In the genomic region with DNA sequence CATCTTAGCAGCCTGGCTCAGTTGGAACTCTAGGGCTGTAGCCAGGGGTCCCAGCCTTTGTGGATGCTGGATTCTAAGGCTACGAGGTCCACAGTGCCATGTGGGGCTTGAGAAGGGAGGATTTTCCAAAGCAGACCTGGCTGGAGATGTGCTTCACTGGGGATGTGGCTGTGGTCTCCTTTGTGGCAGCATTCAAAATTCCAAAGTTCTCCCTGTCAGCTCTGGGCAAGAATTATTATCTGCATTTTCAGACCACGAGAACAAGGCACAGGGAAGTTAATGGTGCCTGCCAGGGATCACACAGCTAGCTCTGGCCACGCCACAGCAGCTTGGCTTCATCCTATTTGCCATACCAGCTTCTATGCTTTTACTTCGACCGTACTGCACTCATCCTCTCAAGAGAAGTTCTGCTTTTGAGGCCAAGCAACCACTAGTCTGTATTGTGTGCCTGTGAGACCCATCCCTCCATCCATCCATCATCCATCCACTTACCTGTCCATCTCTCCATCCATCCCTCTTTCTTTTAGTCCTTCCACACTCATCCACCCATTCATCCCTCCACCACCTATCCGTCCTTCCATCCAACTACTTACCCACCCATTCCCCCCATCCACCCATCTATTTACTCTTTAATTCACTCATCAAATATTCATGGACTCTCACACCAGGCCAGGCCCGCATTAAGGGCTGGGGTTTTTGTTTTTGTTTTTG, we compare ENCODE assay signal across 13 cellular contexts.
A peak's percentile ranks its signal among the peaks of the same experiment; 100 is the strongest.
DNase-seq lines count a peak whose midpoint lies in the region; ATAC-seq and TF ChIP-seq lines count a peak whose summit lies in the region.
"Had no signal": no experiment of that assay in that cellular context is flagged by ENCODE, and none has a peak within 500 bp of the region (broad histone marks: within the 10 kb centered on the region; RNA-seq: fewer than 3 reads in every experiment).

No MANE protein-coding gene starts in this region.

- H3K9me3 Mint-ChIP-seq in activated naive CD4-positive, alpha-beta T cell treated with anti-CD3 and anti-CD28 coated beads, Interleukin-2, amount 50 U/mL, for 72 hours = no peaks in the 10 kb centered on the region
- H3K9me3 Mint-ChIP-seq: H9, type B pancreatic cell had no signal

- no peaks in the 10 kb centered on the region for H3K9me3 ChIP-seq in lower lobe of right lung
- H3K9me3 ChIP-seq in suprapubic skin = no peaks in the 10 kb centered on the region

- 89% methylated on average over 7 of the region's 7 CpGs for WGBS in suprapubic skin
- 86 to 90% methylated on average over 7 of the region's 7 CpGs for WGBS in lower leg skin, 2 donors

- intact Hi-C loops in lower lobe of right lung (cut with DNase I) (no loop called here), lower leg skin (cut with DNase I; ENCODE audit: low total_unique reads) (loop anchor here (5.0 kb wide), 1 partner anchor 68 kb away; no protein-coding TSS in a partner anchor)

- TF ChIP-seq POLR2A in suprapubic skin (IDR thresholded peaks at IDR 0.05) (no peak), lower leg skin (IDR thresholded peaks at IDR 0.05) (no peak)

- H3K36me3 ChIP-seq in lower lobe of right lung = peaks cover 43% of the 10 kb centered on the region
- H3K36me3 ChIP-seq in suprapubic skin = peaks cover 47% of the 10 kb centered on the region

- no peak for TF ChIP-seq EP300 in suprapubic skin (IDR thresholded peaks at IDR 0.05)

- no peaks in the 10 kb centered on the region for H3K36me3 Mint-ChIP-seq in activated naive CD4-positive, alpha-beta T cell treated with anti-CD3 and anti-CD28 coated beads, Interleukin-2, amount 50 U/mL, for 72 hours

- H3K27me3 ChIP-seq in lower lobe of right lung (ENCODE audit: low read depth) (no peaks in the 10 kb centered on the region), suprapubic skin (no peaks in the 10 kb centered on the region)

- no peak for DNase-seq in activated naive CD4-positive, alpha-beta T cell treated with anti-CD3 and anti-CD28 coated beads, Interleukin-2, amount 50 U/mL, for 72 hours (ENCODE audit: low spot score in 2 of 2)
- no peak for DNase-seq in activated naive CD4-positive, alpha-beta T cell treated with anti-CD3 and anti-CD28 coated beads, Interleukin-2, amount 50 U/mL, for 16 hours
- DNase-seq in amniotic epithelial cell (ENCODE audit: low read depth) = peak; percentile 31
- DNase-seq in lower lobe of right lung = no peak
- DNase-seq in suprapubic skin (ENCODE audit: low spot score in 2 of 2) = no peak
- no peak for DNase-seq in lower leg skin (ENCODE audit: low spot score in 2 of 2)
- no peak for DNase-seq in GM20000 (ENCODE audit: low spot score)
- DNase-seq: activated CD4-positive, alpha-beta T cell treated with anti-CD3 and anti-CD28 coated beads for 4 hours; activated effector memory CD4-positive, alpha-beta T cell treated with Interleukin-2 at 50 U/mL for 16 hours; H9; NCI-H2081 had no signal

- peak overlapping the region; percentile 8 to 52 for H3K27ac Mint-ChIP-seq in activated naive CD4-positive, alpha-beta T cell treated with anti-CD3 and anti-CD28 coated beads, Interleukin-2, amount 50 U/mL, for 72 hours

- peaks cover 95% of the 10 kb centered on the region for H3K4me1 ChIP-seq in lower lobe of right lung
- H3K4me1 ChIP-seq in suprapubic skin = peaks cover 78% of the 10 kb centered on the region

- H3K27ac ChIP-seq in lower lobe of right lung (peak overlapping the region; percentile 78), suprapubic skin (peak overlapping the region; percentile 72)

- no peak overlapping the region for H3K4me3 ChIP-seq in lower lobe of right lung
- H3K4me3 ChIP-seq in suprapubic skin = no peak overlapping the region
- H3K4me3 ChIP-seq in lower leg skin (ENCODE audit: low read depth, poor library complexity, severe bottlenecking) = no peak overlapping the region

- TF ChIP-seq CTCF in lower lobe of right lung (IDR thresholded peaks at IDR 0.05) (no peak), suprapubic skin (IDR thresholded peaks at IDR 0.05) (no peak), lower leg skin (IDR thresholded peaks at IDR 0.05) (no peak), GM20000 (IDR thresholded peaks at IDR 0.05; ENCODE audit: extremely low read depth, missing control alignments) (no peak)

- ATAC-seq in activated naive CD4-positive, alpha-beta T cell treated with anti-CD3 and anti-CD28 coated beads, Interleukin-2, amount 50 U/mL, for 72 hours = no peak
- ATAC-seq in lower lobe of right lung (no peak), HG02588 (IDR thresholded peaks at IDR 0.05; ENCODE audit: unreplicated experiment) (no peak)
